Comparison of ENCODE assay signal across 8 cellular contexts in the genomic region with DNA sequence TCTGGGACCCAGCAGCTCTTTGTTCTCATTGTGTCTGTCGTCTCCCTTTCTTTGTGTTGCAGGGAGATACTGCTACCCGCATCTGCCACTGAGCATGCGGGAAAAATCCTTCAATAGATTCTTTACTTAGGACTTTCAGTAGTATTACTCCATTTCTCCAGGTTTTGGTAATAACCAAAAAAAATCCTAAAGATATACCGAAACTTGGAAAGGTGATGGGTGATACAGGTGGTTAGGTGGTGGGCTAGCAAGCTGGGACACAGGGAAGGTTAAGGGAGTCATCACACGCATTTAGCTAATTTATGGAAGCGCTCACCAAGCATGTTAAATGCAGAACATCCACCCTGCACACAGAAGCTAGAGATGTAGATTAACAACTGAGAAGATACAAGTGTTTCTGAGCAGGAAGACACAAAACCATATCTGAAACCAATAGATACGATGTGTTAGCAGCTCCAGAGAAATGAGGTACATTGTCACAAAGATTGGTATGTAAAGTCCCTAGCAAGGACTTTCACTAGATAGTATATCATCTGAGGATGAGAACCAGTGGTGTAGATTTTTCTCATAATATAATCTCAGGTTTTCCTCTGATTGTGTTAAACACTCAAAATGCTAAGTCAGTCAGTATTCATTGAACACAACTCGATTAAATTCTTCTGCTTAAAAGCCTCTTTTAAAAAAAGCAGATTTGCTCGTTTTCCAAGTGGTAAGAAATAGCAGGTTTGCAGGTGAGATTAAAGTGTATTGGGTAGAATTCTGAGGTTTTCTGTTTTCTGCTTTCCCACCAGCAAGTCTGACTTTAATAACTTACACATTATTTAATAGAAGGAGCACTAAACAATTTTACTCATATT. TPM values are rescaled to one million over a fixed set of nuclear protein-coding genes. Genes with fewer than 3 reads are reported as not detected.
A peak's percentile ranks its signal among the peaks of the same experiment; 100 is the strongest.
DNase-seq lines count a peak whose midpoint lies in the region; ATAC-seq, FAIRE-seq and TF ChIP-seq lines count a peak whose summit lies in the region.

No MANE protein-coding gene starts in this region.

- H3K9me3 ChIP-seq in kidney (ENCODE audit: control insufficient read depth in 1 of 2, low read length in 2 of 2) (no peaks in the 10 kb centered on the region), upper lobe of right lung (no peaks in the 10 kb centered on the region)

- TF ChIP-seq CTCF in kidney (IDR thresholded peaks at IDR 0.05; ENCODE audit: borderline replicate concordance, extremely low read depth, insufficient read depth) (no peak), upper lobe of right lung (IDR thresholded peaks at IDR 0.05) (no peak)

- no peaks in the 10 kb centered on the region for H3K27me3 ChIP-seq in upper lobe of right lung

- H3K9ac ChIP-seq in kidney (ENCODE audit: low read length in 2 of 2): no peak overlapping the region

- no peak for ATAC-seq in upper lobe of right lung

- H3K27ac ChIP-seq in kidney (ENCODE audit: low read depth in 2 of 2, low read length in 2 of 2) (no peak overlapping the region), upper lobe of right lung (peak overlapping the region; percentile 38)

- peak in 5 of 6 experiments; percentile 2 to 68 (median 51) for DNase-seq in stimulated activated naive CD4-positive, alpha-beta T cell (lab: John Stamatoyannopoulos, UW)
- no peak for DNase-seq in stimulated activated naive CD4-positive, alpha-beta T cell treated with Interleukin-2 at 50 U/mL for 16 hours (lab: John Stamatoyannopoulos, UW)
- DNase-seq in SW480 (ENCODE audit: low spot score) (peak; percentile 39), kidney (no peak), upper lobe of right lung (no peak), HTR-8/SVneo (ENCODE audit: insufficient read length, low spot score) (no peak), frontal cortex (ENCODE audit: low spot score in 2 of 2) (no peak), AML-193 (lab: John Stamatoyannopoulos, UW) (no peak)

- peak overlapping the region; percentile 82 to 86 for H3K4me3 ChIP-seq in kidney (ENCODE audit: low read length in 2 of 2)
- H3K4me3 ChIP-seq in upper lobe of right lung: peak overlapping the region; percentile 66

- no peaks in the 10 kb centered on the region for H3K36me3 ChIP-seq in kidney (ENCODE audit: control insufficient read depth in 1 of 2, insufficient read depth in 2 of 2, low read length in 2 of 2)
- no peaks in the 10 kb centered on the region for H3K36me3 ChIP-seq in upper lobe of right lung

- intact Hi-C loops in kidney (cut with DNase I) (no loop called here), upper lobe of right lung (cut with DNase I) (no loop called here)

- FAIRE-seq in kidney (lab: Jason Lieb, UNC): no peak
- no peak for FAIRE-seq in HTR-8/SVneo (lab: Jason Lieb, UNC)
- no peak for FAIRE-seq in frontal cortex (lab: Jason Lieb, UNC)

- H3K4me1 ChIP-seq in kidney (ENCODE audit: control insufficient read depth in 1 of 2, insufficient read depth in 1 of 2, low read depth in 1 of 2, low read length in 2 of 2): peaks cover 3 to 7% of the 10 kb centered on the region in 2 donors
- H3K4me1 ChIP-seq in upper lobe of right lung: peaks cover 7% of the 10 kb centered on the region

RNA-seq across cellular contexts. Expression of a gene that starts 1.3 kb away (rescaled TPM):
- total RNA-seq in kidney (12.4 TPM), upper lobe of right lung (16.4 TPM), frontal cortex (506 TPM)
- polyA plus RNA-seq in kidney (ENCODE audit: insufficient read depth, low read depth, low replicate concordance): 6.0 TPM

Comparison
In these comparisons a context has a peak if more than half of its experiments do, and no peak if none do; other contexts are left out.
1. DNase-seq: peak in stimulated activated naive CD4-positive, alpha-beta T cell (5 of 6) and SW480 (single experiment); none in stimulated activated naive CD4-positive, alpha-beta T cell treated with Interleukin-2 at 50 U/mL for 16 hours (single experiment), kidney (single experiment), upper lobe of right lung (single experiment), HTR-8/SVneo (single experiment), frontal cortex (0 of 2) and AML-193 (0 of 2).
2. RNA of a gene that starts 1.3 kb away (total RNA-seq): 506 TPM in frontal cortex (single experiment); 16.4 TPM in upper lobe of right lung (single experiment) and 12.4 TPM in kidney (single experiment); every median in the first group is over 10 times any median in the second.